ENCODE assay signal across 10 cellular contexts in the genomic region with DNA sequence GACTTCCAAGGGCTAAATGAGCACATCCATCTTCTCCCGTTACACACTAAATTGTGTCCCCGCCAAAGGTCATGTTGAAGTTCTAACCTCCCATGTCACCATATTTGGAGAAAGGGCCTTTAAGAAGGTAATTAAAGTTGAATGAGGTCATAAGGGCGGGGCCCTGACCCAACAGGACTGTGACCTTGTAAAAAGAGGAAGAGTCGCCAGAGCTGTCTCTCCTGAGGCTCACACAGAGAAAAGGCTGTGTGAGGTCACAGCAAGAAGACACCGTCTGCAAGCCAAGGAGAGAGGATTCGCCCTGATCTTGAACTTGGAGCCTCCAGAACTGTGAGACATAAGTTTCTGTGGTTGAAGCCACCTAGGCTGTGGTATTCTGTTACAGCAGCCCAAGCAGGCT. TPM values are rescaled to one million over a fixed set of nuclear protein-coding genes. Genes with fewer than 3 reads are reported as not detected.
DNase-seq lines count a peak whose midpoint lies in the region; ATAC-seq and TF ChIP-seq lines count a peak whose summit lies in the region.
"Had no signal": no experiment of that assay in that cellular context is flagged by ENCODE, and none has a peak within 500 bp of the region (broad histone marks: within the 10 kb centered on the region; RNA-seq: fewer than 3 reads in every experiment).

No MANE protein-coding gene starts in this region.

- peak in 1 of 10 experiments; percentile 37 for DNase-seq in CD4-positive, alpha-beta T cell
- DNase-seq in SKM-1 treated with dmso at 0.1 percent for 144 hours (lab: John Stamatoyannopoulos, UW; ENCODE audit: unreplicated experiment) (peak; percentile 97), endothelial cell (ENCODE audit: low spot score) (no peak), left ventricle myocardium inferior (no peak), AG08396 (ENCODE audit: low spot score) (no peak), epidermal melanocyte (ENCODE audit: insufficient read length, low spot score) (no peak)
- DNase-seq: NCI-H187 treated with DMSO at 0.1 percent for 48 hours had no signal

- no peaks in the 10 kb centered on the region for H3K27me3 ChIP-seq in CD4-positive, alpha-beta T cell (ENCODE audit: control insufficient read depth, insufficient read depth, low read length)
- H3K27me3 ChIP-seq in left ventricle myocardium inferior (ENCODE audit: low read depth) = peaks cover 14% of the 10 kb centered on the region
- H3K27me3 ChIP-seq: SJSA1 had no signal

- no peaks in the 10 kb centered on the region for H3K4me1 ChIP-seq in left ventricle myocardium inferior

- H3K27me3 Mint-ChIP-seq in CD4-positive, alpha-beta T cell = no peaks in the 10 kb centered on the region
- H3K27me3 Mint-ChIP-seq in dendritic cell treated with granulocyte-macrophage colony-stimulating factor and Interleukin-4, amounts not matched to agents 40 ng/mL and 50 ng/mL, for 4 days = peaks cover 2% of the 10 kb centered on the region
- peaks cover 14% of the 10 kb centered on the region for H3K27me3 Mint-ChIP-seq in endothelial cell (ENCODE audit: unreplicated experiment)

- peak; percentile 51 for ATAC-seq in CD4-positive, alpha-beta T cell (ENCODE audit: poor library complexity)
- ATAC-seq in HG02973 (IDR thresholded peaks at IDR 0.05; ENCODE audit: unreplicated experiment) = peak; percentile 62

- peak overlapping the region; percentile 32 for H3K4me3 Mint-ChIP-seq in CD4-positive, alpha-beta T cell
- no peak overlapping the region for H3K4me3 Mint-ChIP-seq in dendritic cell treated with granulocyte-macrophage colony-stimulating factor and Interleukin-4, amounts not matched to agents 40 ng/mL and 50 ng/mL, for 4 days
- H3K4me3 Mint-ChIP-seq in endothelial cell (ENCODE audit: unreplicated experiment) = no peak overlapping the region

- H3K36me3 Mint-ChIP-seq in CD4-positive, alpha-beta T cell (ENCODE audit: low read depth) = peaks cover 91% of the 10 kb centered on the region
- peaks cover 16% of the 10 kb centered on the region for H3K36me3 Mint-ChIP-seq in dendritic cell treated with granulocyte-macrophage colony-stimulating factor and Interleukin-4, amounts not matched to agents 40 ng/mL and 50 ng/mL, for 4 days (ENCODE audit: low read depth)
- peaks cover 8% of the 10 kb centered on the region for H3K36me3 Mint-ChIP-seq in endothelial cell (ENCODE audit: low read depth, unreplicated experiment)

- POLR2A ChIA-PET in CD4-positive, alpha-beta T cell (lab: Charles Lee) = interaction anchor here (0.6 to 9.8 kb wide), 8 partner anchors 9 to 376 kb away, joined by 3 to 132 read pairs (median 3); no protein-coding TSS in a partner anchor

- peaks cover 12% of the 10 kb centered on the region for H3K9me3 Mint-ChIP-seq in CD4-positive, alpha-beta T cell
- peaks cover 19% of the 10 kb centered on the region for H3K9me3 Mint-ChIP-seq in dendritic cell treated with granulocyte-macrophage colony-stimulating factor and Interleukin-4, amounts not matched to agents 40 ng/mL and 50 ng/mL, for 4 days
- no peaks in the 10 kb centered on the region for H3K9me3 Mint-ChIP-seq in endothelial cell (ENCODE audit: unreplicated experiment)

- CTCF ChIA-PET in CD4-positive, alpha-beta T cell (lab: Charles Lee) = interaction anchor here (1.2 to 2.7 kb wide), 2 partner anchors 36 to 69 kb away, joined by 3 to 14 read pairs; no protein-coding TSS in a partner anchor

- peak overlapping the region; percentile 94 for H3K27ac Mint-ChIP-seq in CD4-positive, alpha-beta T cell
- H3K27ac Mint-ChIP-seq in dendritic cell treated with granulocyte-macrophage colony-stimulating factor and Interleukin-4, amounts not matched to agents 40 ng/mL and 50 ng/mL, for 4 days = peak overlapping the region; percentile 40
- no peak overlapping the region for H3K27ac Mint-ChIP-seq in endothelial cell (ENCODE audit: unreplicated experiment)

- intact Hi-C loops in CD4-positive, alpha-beta T cell (cut with DNase I, micrococcal nuclease) = loop anchor here (2.0 to 5.0 kb wide), 2 partner anchors 16 to 204 kb away; no protein-coding TSS in a partner anchor
- intact Hi-C loops in dendritic cell treated with granulocyte-macrophage colony-stimulating factor and Interleukin-4, amounts not matched to agents 40 ng/mL and 50 ng/mL, for 4 days (cut with micrococcal nuclease) = no loop called here
- intact Hi-C loops in left ventricle myocardium inferior (cut with micrococcal nuclease) = no loop called here

- peaks cover 9% of the 10 kb centered on the region for H3K9me3 ChIP-seq in CD4-positive, alpha-beta T cell (ENCODE audit: control insufficient read depth, low read length)
- H3K9me3 ChIP-seq in left ventricle myocardium inferior (replicated peaks) = no peaks in the 10 kb centered on the region
- H3K9me3 ChIP-seq: SJSA1 had no signal

- H3K4me1 Mint-ChIP-seq in CD4-positive, alpha-beta T cell (ENCODE audit: low read depth) = peaks cover 96% of the 10 kb centered on the region
- peaks cover 42% of the 10 kb centered on the region for H3K4me1 Mint-ChIP-seq in dendritic cell treated with granulocyte-macrophage colony-stimulating factor and Interleukin-4, amounts not matched to agents 40 ng/mL and 50 ng/mL, for 4 days (ENCODE audit: low read depth)
- peaks cover 7% of the 10 kb centered on the region for H3K4me1 Mint-ChIP-seq in endothelial cell (ENCODE audit: unreplicated experiment)

- no peak overlapping the region for H3K4me3 ChIP-seq in left ventricle myocardium inferior
- H3K4me3 ChIP-seq: SJSA1 had no signal

- no peak for TF ChIP-seq CTCF in CD4-positive, alpha-beta T cell (IDR thresholded peaks at IDR 0.05)
- TF ChIP-seq CTCF in endothelial cell (IDR thresholded peaks at IDR 0.05; ENCODE audit: unreplicated experiment) (no peak), left ventricle myocardium inferior (IDR thresholded peaks at IDR 0.05; ENCODE audit: borderline replicate concordance) (no peak)

- H3K27ac ChIP-seq in CD4-positive, alpha-beta T cell (ENCODE audit: low read depth, low read length) = peak overlapping the region; percentile 69
- H3K27ac ChIP-seq in left ventricle myocardium inferior (replicated peaks) = no peak overlapping the region
- H3K27ac ChIP-seq: SJSA1 had no signal

- H3K36me3 ChIP-seq in left ventricle myocardium inferior = no peaks in the 10 kb centered on the region
- H3K36me3 ChIP-seq: SJSA1 had no signal

RNA-seq across cellular contexts. Expression of gene TRABD2A, which starts 24.1 kb away (rescaled TPM):
- total RNA-seq in CD4-positive, alpha-beta T cell = 100 to 1,000 TPM; 166 to 170 TPM
- 7.2 TPM for total RNA-seq in endothelial cell (ENCODE audit: unreplicated experiment)
- total RNA-seq in left ventricle myocardium inferior = 0.49 TPM

RNA-seq across cellular contexts. Expression of gene TMSB10, which starts 48.7 kb away (rescaled TPM):
- 1,000 to 10,000 TPM; 1,969 to 2,001 TPM for total RNA-seq in CD4-positive, alpha-beta T cell
- total RNA-seq in endothelial cell (ENCODE audit: unreplicated experiment) (3,500 TPM), left ventricle myocardium inferior (400 TPM)

Comparison
In these comparisons a context has a peak if more than half of its experiments do, and no peak if none do; other contexts are left out.
1. RNA of gene TRABD2A, which starts 24.1 kb away (total RNA-seq): 166 to 170 TPM in CD4-positive, alpha-beta T cell; 7.2 TPM in endothelial cell (single experiment) and 0.49 TPM in left ventricle myocardium inferior (single experiment); every median in the first group is over 10 times any median in the second.
2. intact Hi-C loops: an anchor here in CD4-positive, alpha-beta T cell (2.0 to 5.0 kb wide); none called in dendritic cell treated with granulocyte-macrophage colony-stimulating factor and Interleukin-4, amounts not matched to agents 40 ng/mL and 50 ng/mL, for 4 days and left ventricle myocardium inferior.